8 cellular contexts compared by ENCODE assay signal in the genomic region with DNA sequence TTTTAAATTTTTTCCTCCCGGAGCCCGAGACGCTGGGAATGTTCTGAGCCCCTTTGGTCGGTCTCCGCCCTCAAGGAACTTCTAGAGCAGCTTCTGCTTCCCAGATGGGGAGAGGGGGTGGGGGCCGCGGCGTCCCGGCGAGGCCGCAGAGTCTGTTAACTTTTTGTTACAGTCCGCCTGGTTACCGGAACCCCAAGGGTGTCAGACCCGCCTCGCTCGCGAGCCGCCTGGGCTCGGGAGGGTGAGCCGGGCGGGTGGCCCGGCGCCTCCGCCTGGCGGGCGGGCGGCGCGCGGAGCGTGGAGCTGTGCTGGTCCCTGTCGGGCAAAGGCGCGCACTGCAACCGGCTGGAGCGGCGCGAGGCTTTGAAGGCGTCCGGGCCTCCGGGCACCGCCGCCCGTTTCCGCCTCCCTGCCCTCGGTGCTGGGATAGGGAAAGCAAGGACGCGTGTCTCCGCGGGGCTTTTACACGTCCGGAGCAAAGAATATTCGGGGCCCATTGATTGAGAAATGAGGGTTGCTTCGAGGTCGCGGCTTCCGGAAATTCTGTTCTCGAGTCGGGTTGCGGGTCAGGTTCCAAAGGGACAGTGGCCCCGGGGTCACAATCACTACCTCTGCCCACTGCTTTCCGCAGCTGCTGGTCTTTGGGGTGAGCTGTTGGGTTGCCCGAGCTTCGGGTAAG. TPM values are rescaled to one million over a fixed set of nuclear protein-coding genes. Genes with fewer than 3 reads are reported as not detected.
DNase-seq lines count a peak whose midpoint lies in the region; ATAC-seq and TF ChIP-seq lines count a peak whose summit lies in the region.

No MANE protein-coding gene starts in this region.

- no peak overlapping the region for H3K27ac ChIP-seq in MM.1S (ENCODE audit: low read length)

- H3K9me2 ChIP-seq in MM.1S (replicated peaks; ENCODE audit: insufficient read depth, low read length) = no peaks in the 10 kb centered on the region

- H3K9me3 ChIP-seq in MM.1S (replicated peaks; ENCODE audit: insufficient read depth, low read length) = no peaks in the 10 kb centered on the region

- peak overlapping the region; percentile 22; the same call in 1 of the 2 replicates for H3K4me2 ChIP-seq in MM.1S (ENCODE audit: low read depth, low read length)

- no peaks in the 10 kb centered on the region for H4K20me1 ChIP-seq in MM.1S (ENCODE audit: insufficient read depth, low read length)

- ATAC-seq in GM21825 (IDR thresholded peaks at IDR 0.05; ENCODE audit: unreplicated experiment) (peak; percentile 42), GM18873 (IDR thresholded peaks at IDR 0.05; ENCODE audit: low FRiP score, unreplicated experiment) (no peak)
- ATAC-seq in activated CD4-positive, CD25-positive, alpha-beta regulatory T cell treated with anti-CD3 and anti-CD28 coated beads, Interleukin-2, amount 50 U/mL, for 24 hours = peak; percentile 39 to 41

- peaks cover under 1% of the 10 kb centered on the region; the same call in 1 of the 2 replicates for H3K27me3 ChIP-seq in MM.1S (replicated peaks; ENCODE audit: insufficient read depth, low read length)

- no peaks in the 10 kb centered on the region for H3K4me1 ChIP-seq in MM.1S (ENCODE audit: low read length)

- no peaks in the 10 kb centered on the region for H3K36me3 ChIP-seq in MM.1S (replicated peaks; ENCODE audit: insufficient read depth, low read length)

- peak; percentile 90 for DNase-seq in ELR (ENCODE audit: low read depth)
- peak; percentile 59 for DNase-seq in MM.1S
- peak; percentile 74 for DNase-seq in cerebellum (ENCODE audit: low spot score)
- DNase-seq in kidney glomerular epithelial cell (lab: John Stamatoyannopoulos, UW) = peak; percentile 48
- DNase-seq in stimulated activated CD4-positive, alpha-beta T cell treated with anti-CD3 and anti-CD28 coated beads, Interleukin-15, amount 100 ng/mL, for 48 hours (ENCODE audit: low read depth in 2 of 2) = peak; percentile 63 to 82

- no peaks in the 10 kb centered on the region for H3F3A ChIP-seq in MM.1S (ENCODE audit: insufficient read depth, low read length)

- no peaks in the 10 kb centered on the region for H3K79me2 ChIP-seq in MM.1S (ENCODE audit: low read length)

- TF ChIP-seq CTCF in MM.1S (IDR thresholded peaks at IDR 0.05; ENCODE audit: low read length) = peak; percentile 39

- H3K4me3 ChIP-seq in MM.1S (ENCODE audit: low read length) = peak overlapping the region; percentile 36; the same call in 1 of the 2 replicates

- H2AFZ ChIP-seq in MM.1S (ENCODE audit: low read length) = no peak overlapping the region

- H3K9ac ChIP-seq in MM.1S (ENCODE audit: low read length) = no peak overlapping the region

RNA-seq across cellular contexts. Expression of a gene that starts 1.7 kb away (rescaled TPM):
- total RNA-seq in cerebellum = 1.4 TPM
